Comparison of ENCODE assay signal across 16 cellular contexts in the genomic region with DNA sequence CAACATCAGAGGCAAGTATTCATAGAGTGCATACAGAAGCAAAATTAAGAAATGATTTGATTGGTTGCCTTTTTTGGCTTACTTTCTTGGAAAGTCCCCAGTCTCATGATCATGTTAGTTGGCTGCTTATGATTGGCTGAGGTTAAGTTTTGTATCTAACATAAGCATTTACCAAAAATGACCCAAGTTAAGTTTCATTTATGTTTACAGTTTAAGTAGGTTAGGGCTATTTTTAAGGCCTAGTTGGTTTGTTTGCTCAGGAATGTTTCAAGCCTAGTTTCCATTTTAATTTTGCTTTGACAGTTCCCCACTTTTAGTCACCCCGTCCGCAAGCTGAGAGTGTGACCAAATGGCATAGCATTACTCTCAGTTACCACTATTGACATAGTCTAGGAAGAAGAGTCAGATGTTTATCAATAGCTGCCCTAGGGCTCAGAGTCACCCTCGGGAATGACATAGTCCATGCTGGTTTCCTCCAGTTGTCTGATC. TPM values are rescaled to one million over a fixed set of nuclear protein-coding genes. Genes with fewer than 3 reads are reported as not detected.
DNase-seq lines count a peak whose midpoint lies in the region; ATAC-seq, FAIRE-seq and TF ChIP-seq lines count a peak whose summit lies in the region.
"Had no signal": no experiment of that assay in that cellular context is flagged by ENCODE, and none has a peak within 500 bp of the region (broad histone marks: within the 10 kb centered on the region; RNA-seq: fewer than 3 reads in every experiment).

No MANE protein-coding gene starts in this region.

- H3K27me3 Mint-ChIP-seq in dendritic cell treated with granulocyte-macrophage colony-stimulating factor and Interleukin-4, amounts not matched to agents 40 ng/mL and 50 ng/mL, for 4 days = no peaks in the 10 kb centered on the region

- no peak for TF ChIP-seq POLR2A in GM12891 (IDR thresholded peaks at IDR 0.05; ENCODE audit: low read depth, low read length)
- no peak for TF ChIP-seq POLR2A in gastroesophageal sphincter (IDR thresholded peaks at IDR 0.05)

- DNase-seq in GM12891 (ENCODE audit: insufficient read length, low spot score) = no peak
- DNase-seq in right cardiac atrium = no peak
- DNase-seq in DMS114 treated with DMSO at 0.1 percent for 48 hours (lab: John Stamatoyannopoulos, UW; ENCODE audit: unreplicated experiment) = no peak
- DNase-seq: activated CD8-positive, alpha-beta memory T cell treated with anti-CD3 and anti-CD28 coated beads, Interleukin-2, amount 10 ng/mL, durations not matched to agents 7 days and 5 days; gastrocnemius medialis; kidney glomerular epithelial cell; NCI-H1092; NCI-H446 treated with DMSO at 0.1 percent for 48 hours had no signal

- H3K4me3 Mint-ChIP-seq in dendritic cell treated with granulocyte-macrophage colony-stimulating factor and Interleukin-4, amounts not matched to agents 40 ng/mL and 50 ng/mL, for 4 days = no peak overlapping the region
- H3K4me3 Mint-ChIP-seq: activated CD8-positive, alpha-beta memory T cell treated with anti-CD3 and anti-CD28 coated beads, Interleukin-2, amount 10 ng/mL, durations not matched to agents 7 days and 5 days; CD4-positive, alpha-beta memory T cell had no signal

- WGBS in gastroesophageal sphincter (ENCODE audit: low coverage in 1 of 2), 2 donors = 83 to 86% methylated on average over 2 to 3 of the region's 3 CpGs
- WGBS in right cardiac atrium = 87% methylated on average over 3 of the region's 3 CpGs

- intact Hi-C loops in dendritic cell treated with granulocyte-macrophage colony-stimulating factor and Interleukin-4, amounts not matched to agents 40 ng/mL and 50 ng/mL, for 4 days (cut with micrococcal nuclease) = no loop called here
- intact Hi-C loops in right cardiac atrium (cut with DNase I) = no loop called here

- TF ChIP-seq EP300 in gastroesophageal sphincter (IDR thresholded peaks at IDR 0.05) = no peak

- no peaks in the 10 kb centered on the region for H3K9me3 ChIP-seq in gastroesophageal sphincter
- no peaks in the 10 kb centered on the region for H3K9me3 ChIP-seq in right cardiac atrium (ENCODE audit: control insufficient read depth, low read length)
- H3K9me3 ChIP-seq: gastrocnemius medialis, right atrium auricular region had no signal

- no peaks in the 10 kb centered on the region for H3K4me1 ChIP-seq in gastroesophageal sphincter
- H3K4me1 ChIP-seq in right cardiac atrium (ENCODE audit: control insufficient read depth, insufficient read depth, low read length) = no peaks in the 10 kb centered on the region
- H3K4me1 ChIP-seq: gastrocnemius medialis, right atrium auricular region had no signal

- H3K36me3 Mint-ChIP-seq in dendritic cell treated with granulocyte-macrophage colony-stimulating factor and Interleukin-4, amounts not matched to agents 40 ng/mL and 50 ng/mL, for 4 days (ENCODE audit: low read depth) = no peaks in the 10 kb centered on the region

- FAIRE-seq in GM12891 (lab: Jason Lieb, UNC) = peak; percentile 47
- FAIRE-seq: astrocyte had no signal

- no peaks in the 10 kb centered on the region for H3K9me3 Mint-ChIP-seq in dendritic cell treated with granulocyte-macrophage colony-stimulating factor and Interleukin-4, amounts not matched to agents 40 ng/mL and 50 ng/mL, for 4 days
- H3K9me3 Mint-ChIP-seq: CD4-positive, alpha-beta memory T cell had no signal

- H3K4me1 Mint-ChIP-seq in dendritic cell treated with granulocyte-macrophage colony-stimulating factor and Interleukin-4, amounts not matched to agents 40 ng/mL and 50 ng/mL, for 4 days (ENCODE audit: low read depth) = no peaks in the 10 kb centered on the region

- no peaks in the 10 kb centered on the region for H3K27me3 ChIP-seq in gastroesophageal sphincter
- no peaks in the 10 kb centered on the region for H3K27me3 ChIP-seq in right cardiac atrium (ENCODE audit: control insufficient read depth, insufficient read depth)
- H3K27me3 ChIP-seq: gastrocnemius medialis, right atrium auricular region had no signal

- no peaks in the 10 kb centered on the region for H3K36me3 ChIP-seq in gastroesophageal sphincter
- H3K36me3 ChIP-seq: gastrocnemius medialis, right atrium auricular region had no signal

- H3K4me3 ChIP-seq in gastroesophageal sphincter (no peak overlapping the region), right cardiac atrium (ENCODE audit: low read length) (no peak overlapping the region)
- H3K4me3 ChIP-seq: gastrocnemius medialis, right atrium auricular region had no signal

- ATAC-seq in GM18868 (IDR thresholded peaks at IDR 0.05; ENCODE audit: unreplicated experiment) = peak; percentile 79
- peak; percentile 51 for ATAC-seq in HG03025 (IDR thresholded peaks at IDR 0.05; ENCODE audit: low FRiP score, unreplicated experiment)
- no peak for ATAC-seq in gastroesophageal sphincter
- no peak for ATAC-seq in right cardiac atrium
- ATAC-seq: activated CD8-positive, alpha-beta memory T cell treated with anti-CD3 and anti-CD28 coated beads, Interleukin-2, amount 10 ng/mL, durations not matched to agents 7 days and 5 days; gastrocnemius medialis; Panc1 had no signal

- no peak for TF ChIP-seq CTCF in gastroesophageal sphincter (IDR thresholded peaks at IDR 0.05)

- no peak overlapping the region for H3K27ac ChIP-seq in gastroesophageal sphincter
- no peak overlapping the region for H3K27ac ChIP-seq in right cardiac atrium (ENCODE audit: low read length)
- H3K27ac ChIP-seq: gastrocnemius medialis, right atrium auricular region had no signal

- H3K27ac Mint-ChIP-seq in dendritic cell treated with granulocyte-macrophage colony-stimulating factor and Interleukin-4, amounts not matched to agents 40 ng/mL and 50 ng/mL, for 4 days = peak overlapping the region; percentile 73
- H3K27ac Mint-ChIP-seq: activated CD8-positive, alpha-beta memory T cell treated with anti-CD3 and anti-CD28 coated beads, Interleukin-2, amount 10 ng/mL, durations not matched to agents 7 days and 5 days had no signal

TF ChIP-seq in GM12891, 5 proteins besides CTCF, POLR2A, EP300 and RAD21:
- TF ChIP-seq POLR2AphosphoS5 (IDR thresholded peaks at IDR 0.05; ENCODE audit: low read depth, low read length) = no peak
- peak; percentile 34; the same call in 1 of the 2 replicates for TF ChIP-seq POU2F2 (IDR thresholded peaks at IDR 0.05; ENCODE audit: low read depth, low read length)
- TF ChIP-seq PAX5 (IDR thresholded peaks at IDR 0.05; ENCODE audit: insufficient read depth, low read length, severe bottlenecking) = no peak
- TF ChIP-seq SPI1 (IDR thresholded peaks at IDR 0.05; ENCODE audit: low read depth, low read length) = 0 out of 2 replicates have a peak, but pooled peaks have one; percentile 18
- TF ChIP-seq TAF1 (IDR thresholded peaks at IDR 0.05; ENCODE audit: low read depth, low read length) = no peak; the same call in 1 of the 2 replicates

RNA-seq across cellular contexts. Expression of a gene that starts 36.3 kb away (rescaled TPM):
- 4.0 TPM for polyA plus RNA-seq in GM12891 (2012; ENCODE audit: low read depth, missing spikeins)
- 10 to 100 TPM in 1 of 4 donors, 1 to 10 TPM in 3; 8.4 to 12.5 (median 9.7) TPM for total RNA-seq in gastroesophageal sphincter
- total RNA-seq in right cardiac atrium = 1 to 10 TPM; 4.7 to 6.0 (median 5.7) TPM
- 2.4 TPM for polyA plus RNA-seq in right cardiac atrium

RNA-seq across cellular contexts. Expression of a gene that starts 36.5 kb away (rescaled TPM):
- 0.54 TPM for polyA plus RNA-seq in GM12891 (2012; ENCODE audit: low read depth, missing spikeins)
- 1 to 10 TPM; 1.1 to 3.5 (median 2.3) TPM for total RNA-seq in gastroesophageal sphincter
- 1 to 10 TPM in 2 of 4 donors, under 1 TPM in 2; 0.65 to 1.3 (median 1.0) TPM for total RNA-seq in right cardiac atrium
- 0.43 TPM for polyA plus RNA-seq in right cardiac atrium

RNA-seq across cellular contexts. Expression of a gene that starts 43.6 kb away (rescaled TPM):
- polyA plus RNA-seq in GM12891 (2012; ENCODE audit: low read depth, missing spikeins) = 49.7 TPM
- total RNA-seq in gastroesophageal sphincter (10 to 100 TPM; 10.1 to 36.6 (median 20.6) TPM), right cardiac atrium (10 to 100 TPM; 20.5 to 25.7 (median 21.4) TPM)
- 9.8 TPM for polyA plus RNA-seq in right cardiac atrium

Comparison
In these comparisons a context has a peak if more than half of its experiments do, and no peak if none do; other contexts are left out.
1. ATAC-seq: peak in GM18868 (single experiment) and HG03025 (single experiment); none in gastroesophageal sphincter (single experiment) and right cardiac atrium (0 of 2).